Comparison of ENCODE assay signal across 8 cellular contexts in genomic region chr2:178761759-178762371, GRCh38. TPM values are rescaled to one million over a fixed set of nuclear protein-coding genes. Genes with fewer than 3 reads are reported as not detected.
DNase-seq lines count a peak whose midpoint lies in the region; ATAC-seq and TF ChIP-seq lines count a peak whose summit lies in the region.

No MANE protein-coding gene starts in this region.

- in situ Hi-C loops in transverse colon (cut with MboI; ENCODE audit: low pct_ligation_motif_present in 1 of 4, low pct_unique_long_range_greater_than_20kb in 1 of 4, low sequenced_read_pairs in 3 of 4), result no loop called here

- peak; percentile 29 for ATAC-seq in CD8-positive, alpha-beta T cell
- peak; percentile 67 for ATAC-seq in GM18508 (IDR thresholded peaks at IDR 0.05; ENCODE audit: insufficient read depth, unreplicated experiment)
- peak; percentile 55 for ATAC-seq in HG03175 (IDR thresholded peaks at IDR 0.05; ENCODE audit: unreplicated experiment)
- peak; percentile 85 for ATAC-seq in left lobe of liver

- intact Hi-C loops in CD8-positive, alpha-beta T cell (cut with DNase I, micrococcal nuclease), result loop anchor here (1.0 to 10.0 kb wide), 5 partner anchors 150 to 990 kb away; no protein-coding TSS in a partner anchor
- intact Hi-C loops in ascending aorta (cut with DNase I) (loop anchor here (5.0 kb wide), 1 partner anchor 990 kb away; no protein-coding TSS in a partner anchor), transverse colon (cut with DNase I; ENCODE audit: low total_unique reads) (no loop called here)

- no peaks in the 10 kb centered on the region for H3K27me3 Mint-ChIP-seq in CD8-positive, alpha-beta T cell (ENCODE audit: low read depth)

- no peaks in the 10 kb centered on the region for H3K4me1 ChIP-seq in CD8-positive, alpha-beta T cell (ENCODE audit: insufficient read depth, low read length)
- H3K4me1 ChIP-seq in ascending aorta, result no peaks in the 10 kb centered on the region
- H3K4me1 ChIP-seq in transverse colon, result no peaks in the 10 kb centered on the region

- no peaks in the 10 kb centered on the region for H3K36me3 ChIP-seq in CD8-positive, alpha-beta T cell (ENCODE audit: insufficient read depth, low read length)
- H3K36me3 ChIP-seq in ascending aorta (no peaks in the 10 kb centered on the region), transverse colon (no peaks in the 10 kb centered on the region)

- POLR2A ChIA-PET in CD8-positive, alpha-beta T cell (lab: Charles Lee), result no interaction called here

- no peak overlapping the region for H3K4me3 ChIP-seq in CD8-positive, alpha-beta T cell (ENCODE audit: low read depth, low read length)
- H3K4me3 ChIP-seq in ascending aorta (no peak overlapping the region), transverse colon (no peak overlapping the region)

- H3K36me3 Mint-ChIP-seq in CD8-positive, alpha-beta T cell, result peaks cover 55% of the 10 kb centered on the region

- H3K27ac Mint-ChIP-seq in CD8-positive, alpha-beta T cell, result no peak overlapping the region

- H3K9me3 Mint-ChIP-seq in CD8-positive, alpha-beta T cell, result no peaks in the 10 kb centered on the region

- WGBS in transverse colon (ENCODE audit: low coverage in 1 of 2), 2 donors, result 4 to 17% methylated on average over 2 of the region's 2 CpGs

- no peaks in the 10 kb centered on the region for H3K9me3 ChIP-seq in CD8-positive, alpha-beta T cell (ENCODE audit: low read length)
- H3K9me3 ChIP-seq in ascending aorta (no peaks in the 10 kb centered on the region), transverse colon (no peaks in the 10 kb centered on the region)

- TF ChIP-seq CTCF in CD8-positive, alpha-beta T cell (IDR thresholded peaks at IDR 0.05), result peak; percentile 90
- TF ChIP-seq CTCF in ascending aorta (IDR thresholded peaks at IDR 0.05) (peak; percentile 39 to 70 (median 54)), transverse colon (IDR thresholded peaks at IDR 0.05) (peak; percentile 46 to 63 (median 50))

- H3K27ac ChIP-seq in CD8-positive, alpha-beta T cell (ENCODE audit: low read depth, low read length), result no peak overlapping the region
- H3K27ac ChIP-seq in ascending aorta (no peak overlapping the region), transverse colon (no peak overlapping the region)

- TF ChIP-seq POLR2A in transverse colon (IDR thresholded peaks at IDR 0.05), result no peak

- peak in 2 of 7 experiments; percentile 16 to 21 for DNase-seq in CD8-positive, alpha-beta T cell
- peak; percentile 18 to 64 for DNase-seq in NCI-H446 (lab: John Stamatoyannopoulos, UW)
- no peak for DNase-seq in ascending aorta (ENCODE audit: low spot score in 2 of 2)
- no peak for DNase-seq in left lobe of liver (ENCODE audit: low spot score)
- DNase-seq in transverse colon, result no peak
- DNase-seq in HK-2 (ENCODE audit: unreplicated experiment), result no peak

- H3K4me3 Mint-ChIP-seq in CD8-positive, alpha-beta T cell, result no peak overlapping the region

- CTCF ChIA-PET in CD8-positive, alpha-beta T cell (lab: Charles Lee), result interaction anchor here (0.6 to 1.4 kb wide), 13 partner anchors 8 to 682 kb away, joined by 3 to 7 read pairs (median 4); no protein-coding TSS in a partner anchor

- no peaks in the 10 kb centered on the region for H3K4me1 Mint-ChIP-seq in CD8-positive, alpha-beta T cell (ENCODE audit: low read depth)

- H3K27me3 ChIP-seq in CD8-positive, alpha-beta T cell (ENCODE audit: insufficient read depth, low read length), result no peaks in the 10 kb centered on the region
- H3K27me3 ChIP-seq in ascending aorta, result no peaks in the 10 kb centered on the region
- H3K27me3 ChIP-seq in transverse colon, result no peaks in the 10 kb centered on the region

- no peak for TF ChIP-seq EP300 in transverse colon (IDR thresholded peaks at IDR 0.05; ENCODE audit: low read depth)

RNA-seq across cellular contexts. Expression of gene TTN, which starts 45.4 kb away (rescaled TPM):
- 10 to 100 TPM; 22.9 to 23.3 TPM for total RNA-seq in CD8-positive, alpha-beta T cell
- total RNA-seq in ascending aorta, result 7.6 TPM
- 1.1 TPM for total RNA-seq in left lobe of liver
- 10 to 100 TPM in 2 of 4 donors, 1 to 10 TPM in 2; 6.2 to 43.4 (median 18.1) TPM for total RNA-seq in transverse colon

Comparison
In these comparisons a context has a peak if more than half of its experiments do, and no peak if none do; other contexts are left out.
1. ATAC-seq: peak in every context shown above with its lines; median percentile 85 in left lobe of liver; 67 in GM18508; 55 in HG03175; 29 in CD8-positive, alpha-beta T cell.
2. DNase-seq: peak in NCI-H446 (2 of 2); none in ascending aorta (0 of 2), left lobe of liver (single experiment), transverse colon (single experiment) and HK-2 (single experiment).
3. Peak in every context shown above with its lines, with median percentiles within 50 percentile points of each other: CTCF ChIP-seq.